In genomic region chr4:169410839-169411770, GRCh38 we compare ENCODE assay signal across 9 cellular contexts.
DNase-seq lines count a peak whose midpoint lies in the region; ATAC-seq and TF ChIP-seq lines count a peak whose summit lies in the region.
"Had no signal": no experiment of that assay in that cellular context is flagged by ENCODE, and none has a peak within 500 bp of the region (broad histone marks: within the 10 kb centered on the region; RNA-seq: fewer than 3 reads in every experiment).

No MANE protein-coding gene starts in this region.

- peak overlapping the region; percentile 56 for H3K4me3 Mint-ChIP-seq in T-helper 1 cell treated with Interleukin-12 subunit alpha and Interleukin-12 subunit beta and Interleukin-4 antibody, amounts not matched to agents 30 μg/mL and 1 μg/mL, for 36 hours

- TF ChIP-seq CTCF in DND-41 (IDR thresholded peaks at IDR 0.05; ENCODE audit: borderline replicate concordance, extremely low read depth, low read length, poor library complexity, severe bottlenecking) = peak; percentile 15

- H3K4me2 ChIP-seq in DND-41 (ENCODE audit: insufficient read depth, low read length) = peak overlapping the region; percentile 45

- no peaks in the 10 kb centered on the region for H3K36me3 ChIP-seq in DND-41 (ENCODE audit: insufficient read depth, low read length)
- H3K36me3 ChIP-seq: pancreas had no signal

- peaks cover 20% of the 10 kb centered on the region for H3K4me1 ChIP-seq in DND-41 (ENCODE audit: insufficient read depth, low read length)
- H3K4me1 ChIP-seq: pancreas had no signal

- H3K27ac Mint-ChIP-seq in T-helper 1 cell treated with Interleukin-12 subunit alpha and Interleukin-12 subunit beta and Interleukin-4 antibody, amounts not matched to agents 30 μg/mL and 1 μg/mL, for 36 hours = peak overlapping the region; percentile 71

- H3K27me3 ChIP-seq in DND-41 (ENCODE audit: insufficient read depth, low read length, poor library complexity) = no peaks in the 10 kb centered on the region
- H3K27me3 ChIP-seq: pancreas had no signal

- H3K9me3 Mint-ChIP-seq in T-helper 1 cell treated with Interleukin-12 subunit alpha and Interleukin-12 subunit beta and Interleukin-4 antibody, amounts not matched to agents 30 μg/mL and 1 μg/mL, for 36 hours = no peaks in the 10 kb centered on the region

- DNase-seq in DND-41 (peak; percentile 88), non-pigmented ciliary epithelial cell (ENCODE audit: low read depth) (peak; percentile 44), NCI-H2029 treated with DMSO at 0.1 percent for 48 hours (lab: John Stamatoyannopoulos, UW) (no peak), 8988T (no peak)
- DNase-seq in central memory CD4-positive, alpha-beta T cell = peak; percentile 52

- no peak overlapping the region for H3K9ac ChIP-seq in DND-41 (ENCODE audit: low read depth, low read length)

- no peaks in the 10 kb centered on the region for H3K27me3 Mint-ChIP-seq in T-helper 1 cell treated with Interleukin-12 subunit alpha and Interleukin-12 subunit beta and Interleukin-4 antibody, amounts not matched to agents 30 μg/mL and 1 μg/mL, for 36 hours (ENCODE audit: low read depth)

- peak overlapping the region; percentile 46 for H3K27ac ChIP-seq in DND-41 (ENCODE audit: low read length)
- H3K27ac ChIP-seq: pancreas had no signal

- H4K20me1 ChIP-seq in DND-41 (ENCODE audit: insufficient read depth, low read length) = no peaks in the 10 kb centered on the region

- peaks cover 5% of the 10 kb centered on the region for H3K36me3 Mint-ChIP-seq in T-helper 1 cell treated with Interleukin-12 subunit alpha and Interleukin-12 subunit beta and Interleukin-4 antibody, amounts not matched to agents 30 μg/mL and 1 μg/mL, for 36 hours (ENCODE audit: low read depth)

- H2AFZ ChIP-seq in DND-41 (ENCODE audit: low read depth, low read length) = peak overlapping the region; percentile 4; the same call in 1 of the 2 replicates

- ATAC-seq in DND-41 (ENCODE audit: insufficient read depth, low read depth) (peak; percentile 100), GM19351 (IDR thresholded peaks at IDR 0.05; ENCODE audit: unreplicated experiment) (peak; percentile 99), HG03196 (IDR thresholded peaks at IDR 0.05; ENCODE audit: unreplicated experiment) (peak; percentile 98)

- no peaks in the 10 kb centered on the region for H3K9me3 ChIP-seq in DND-41 (ENCODE audit: insufficient read depth, low read length, severe bottlenecking)
- H3K9me3 ChIP-seq: pancreas had no signal

- H3K4me1 Mint-ChIP-seq in T-helper 1 cell treated with Interleukin-12 subunit alpha and Interleukin-12 subunit beta and Interleukin-4 antibody, amounts not matched to agents 30 μg/mL and 1 μg/mL, for 36 hours (ENCODE audit: low read depth) = peaks cover 29% of the 10 kb centered on the region

- no peaks in the 10 kb centered on the region for H3K79me2 ChIP-seq in DND-41 (ENCODE audit: insufficient read depth, low read length)

- no peak overlapping the region for H3K4me3 ChIP-seq in DND-41 (ENCODE audit: low read depth in 1 of 2, low read length in 2 of 2)
- H3K4me3 ChIP-seq: pancreas had no signal

Comparison
In these comparisons a context has a peak if more than half of its experiments do, and no peak if none do; other contexts are left out.
1. DNase-seq: peak in DND-41 (single experiment), central memory CD4-positive, alpha-beta T cell (single experiment) and non-pigmented ciliary epithelial cell (single experiment); none in NCI-H2029 treated with DMSO at 0.1 percent for 48 hours (single experiment) and 8988T (single experiment).
2. Peak in every context shown above with its lines, with median percentiles within 50 percentile points of each other: ATAC-seq.